ENCODE assay signal across 27 cellular contexts in the genomic region with DNA sequence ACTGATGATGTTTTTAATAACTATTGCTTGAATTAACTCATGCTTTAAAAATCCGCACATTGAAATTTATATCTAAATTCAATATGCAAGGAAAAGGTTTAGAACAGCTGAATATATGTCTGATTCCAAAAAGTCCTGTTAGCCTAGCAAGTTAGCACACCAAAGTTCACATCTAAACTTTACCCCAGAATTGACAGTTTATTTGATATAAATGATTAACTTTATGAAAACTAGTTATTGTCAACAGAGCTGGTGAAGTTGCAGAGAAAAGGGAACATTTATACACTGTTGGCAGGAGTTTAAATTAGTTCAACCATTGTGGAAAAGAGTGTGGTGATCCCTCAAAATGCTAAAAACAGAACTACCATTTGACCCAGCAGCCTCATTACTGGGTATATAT.
"Had no signal": no experiment of that assay in that cellular context is flagged by ENCODE, and none has a peak within 500 bp of the region (broad histone marks: within the 10 kb centered on the region; RNA-seq: fewer than 3 reads in every experiment).

No MANE protein-coding gene starts in this region.

- FAIRE-seq: urothelium cell line had no signal

- H3K27ac ChIP-seq: stomach, suprapubic skin, testis, thoracic aorta, thyroid gland, tibial artery, tibial nerve, transverse colon, upper lobe of left lung, upper lobe of right lung, uterus, vagina had no signal

- H3K36me3 ChIP-seq: stomach, suprapubic skin, thoracic aorta, thyroid gland, tibial artery, tibial nerve, transverse colon, upper lobe of left lung, upper lobe of right lung, uterus, vagina had no signal

- DNase-seq: stimulated activated CD4-positive, alpha-beta T cell treated with anti-CD3 and anti-CD28 coated beads, Interleukin-2, amount 100 ng/mL, for 48 hours; stimulated activated CD4-positive, alpha-beta T cell treated with anti-CD3 and anti-CD28 coated beads, Interleukin-4, amount 100 ng/mL, for 1 hour; stimulated activated CD4-positive, alpha-beta T cell treated with anti-CD3 and anti-CD28 coated beads, Interleukin-4, amount 100 ng/mL, for 24 hours; stimulated activated CD4-positive, alpha-beta T cell treated with anti-CD3 and anti-CD28 coated beads, Interleukin-4, amount 100 ng/mL, for 4 hours; stimulated activated CD8-positive, alpha-beta memory T cell treated with anti-CD3 and anti-CD28 coated beads, Interleukin-4, amount 100 ng/mL, for 48 hours; stimulated activated naive B cell treated with anti-CD40 and anti-IgM and Interleukin-4, amounts not matched to agents 10 μg/mL and 1 μg/mL and 100 μg/mL, for 72 hours; stimulated activated naive CD4-positive, alpha-beta T cell; stimulated activated naive CD4-positive, alpha-beta T cell treated with Interleukin-2 at 50 U/mL for 16 hours; stimulated activated naive CD8-positive, alpha-beta T cell treated with anti-CD3 and anti-CD28 coated beads, Interleukin-15, amount 100 ng/mL, for 72 hours; stimulated activated naive CD8-positive, alpha-beta T cell treated with anti-CD3 and anti-CD28 coated beads, Interleukin-15, Interleukin-2, amounts not matched to agents 100 U/mL and 50 U/mL, for 24 hours; stomach; substantia nigra; testis; thyroid gland; tibial artery; transverse colon; trophoblast cell; upper lobe of left lung; upper lobe of right lung; uterus had no signal

- ATAC-seq: stimulated activated effector memory CD8-positive, alpha-beta T cell treated with anti-CD3 and anti-CD28 coated beads, Interleukin-12 subunit alpha, Interleukin-12 subunit beta, amount 100 ng/mL, for 72 hours; stimulated activated memory B cell treated with anti-CD40 and anti-IgM and Interleukin-4, amounts not matched to agents 10 μg/mL and 1 μg/mL and 100 μg/mL, for 72 hours; stimulated activated naive B cell treated with anti-CD40 and anti-IgM and Interleukin-4, amounts not matched to agents 10 μg/mL and 1 μg/mL and 100 μg/mL, for 72 hours; stimulated activated naive CD8-positive, alpha-beta T cell treated with anti-CD3 and anti-CD28 coated beads, Interleukin-15, amount 100 ng/mL, for 72 hours; stimulated activated naive CD8-positive, alpha-beta T cell treated with anti-CD3 and anti-CD28 coated beads, Interleukin-15, Interleukin-2, amounts not matched to agents 100 U/mL and 50 U/mL, for 24 hours; upper lobe of right lung had no signal

- H3K27me3 ChIP-seq: stomach, suprapubic skin, testis, thyroid gland, tibial artery, tibial nerve, transverse colon, upper lobe of left lung, upper lobe of right lung, uterus, vagina had no signal

- H3K9me3 ChIP-seq: suprapubic skin, testis, thoracic aorta, thyroid gland, upper lobe of right lung, uterus, vagina had no signal

- H3K4me1 ChIP-seq: stomach, suprapubic skin, testis, thyroid gland, tibial artery, tibial nerve, transverse colon, upper lobe of left lung, upper lobe of right lung, uterus, vagina had no signal

- H3K4me3 ChIP-seq: stomach, suprapubic skin, testis, thoracic aorta, thyroid gland, tibial artery, tibial nerve, transverse colon, upper lobe of left lung, upper lobe of right lung, uterus, vagina had no signal
